ENCODE assay signal across 17 cellular contexts in genomic region chr9:85151247-85151646, GRCh38.
DNase-seq lines count a peak whose midpoint lies in the region; ATAC-seq and TF ChIP-seq lines count a peak whose summit lies in the region.
"Had no signal": no experiment of that assay in that cellular context is flagged by ENCODE, and none has a peak within 500 bp of the region (broad histone marks: within the 10 kb centered on the region; RNA-seq: fewer than 3 reads in every experiment).

No MANE protein-coding gene starts in this region.

- peak; percentile 90 for DNase-seq in NCI-H82 (lab: John Stamatoyannopoulos, UW)
- no peak for DNase-seq in SK-N-SH
- DNase-seq in dorsolateral prefrontal cortex = no peak
- DNase-seq in progenitor cell of endocrine pancreas (ENCODE audit: low spot score, unreplicated experiment) = no peak
- no peak for DNase-seq in endodermal cell
- no peak for DNase-seq in NCI-H1694 (lab: John Stamatoyannopoulos, UW)
- DNase-seq: C1 segment of cervical spinal cord; Calu3; CD4-positive, alpha-beta memory T cell; COR-L47; DMS53; DMS79 treated with DMSO at 0.1 percent for 48 hours; GF-D8; GOT3 had no signal

- CTCF ChIA-PET in SK-N-SH (lab: Yijun Ruan, JAX) = interaction anchor here (1.1 to 2.1 kb wide), 4 partner anchors 8 to 459 kb away, joined by 4 to 8 read pairs (median 6); no protein-coding TSS in a partner anchor

- POLR2A ChIA-PET in SK-N-SH (lab: Yijun Ruan, JAX) = no interaction called here

- H3K27me3 ChIP-seq in SK-N-SH (ENCODE audit: insufficient read depth) (no peaks in the 10 kb centered on the region), dorsolateral prefrontal cortex (no peaks in the 10 kb centered on the region), endodermal cell (ENCODE audit: control insufficient read depth, insufficient read depth, low read length, poor library complexity, severe bottlenecking) (no peaks in the 10 kb centered on the region)

- no peaks in the 10 kb centered on the region for H4K20me1 ChIP-seq in SK-N-SH (ENCODE audit: insufficient read depth)

- H3K27ac Mint-ChIP-seq in progenitor cell of endocrine pancreas = peak overlapping the region; percentile 1
- no peak overlapping the region for H3K27ac Mint-ChIP-seq in endodermal cell
- H3K27ac Mint-ChIP-seq: CD4-positive, alpha-beta memory T cell had no signal

- TF ChIP-seq CTCF in SK-N-SH (IDR thresholded peaks at IDR 0.05) = no peak
- TF ChIP-seq CTCF in dorsolateral prefrontal cortex (IDR thresholded peaks at IDR 0.05 in 54 of 56, conservative IDR thresholded peaks at IDR 0.05 in 2 of 56; ENCODE audit: low read depth in 1 of 56, partially characterized antibody in 56 of 56) = no peak
- TF ChIP-seq CTCF in progenitor cell of endocrine pancreas (IDR thresholded peaks at IDR 0.05; ENCODE audit: unreplicated experiment) = no peak
- no peak for TF ChIP-seq CTCF in endodermal cell (conservative IDR thresholded peaks at IDR 0.05)

- no peak for TF ChIP-seq RAD21 in SK-N-SH (IDR thresholded peaks at IDR 0.05; ENCODE audit: low read length)

- H3K4me3 ChIP-seq in SK-N-SH (ENCODE audit: low read depth in 2 of 2, low read length in 1 of 2) (no peak overlapping the region), dorsolateral prefrontal cortex (no peak overlapping the region), endodermal cell (ENCODE audit: low read length) (no peak overlapping the region)
- H3K4me3 ChIP-seq: HAP-1 had no signal

- H3K4me1 Mint-ChIP-seq in progenitor cell of endocrine pancreas (ENCODE audit: low read depth) = peaks cover 31% of the 10 kb centered on the region
- peaks cover 24% of the 10 kb centered on the region for H3K4me1 Mint-ChIP-seq in endodermal cell
- H3K4me1 Mint-ChIP-seq: CD4-positive, alpha-beta memory T cell had no signal

- no peak overlapping the region for H2AFZ ChIP-seq in SK-N-SH (ENCODE audit: low read depth)

- H3K27ac ChIP-seq in SK-N-SH (ENCODE audit: low read depth in 2 of 2, low read length in 1 of 2) (no peak overlapping the region), dorsolateral prefrontal cortex (peak overlapping the region in 32 of 59 donors; percentile 7 to 77 (median 49)), endodermal cell (ENCODE audit: low read depth, low read length) (no peak overlapping the region)

- H3K9me3 ChIP-seq in SK-N-SH = no peaks in the 10 kb centered on the region
- no peaks in the 10 kb centered on the region for H3K9me3 ChIP-seq in endodermal cell (ENCODE audit: control insufficient read depth, low read length)
- H3K9me3 ChIP-seq: HAP-1 had no signal

- no peak overlapping the region for H3K9ac ChIP-seq in SK-N-SH
- no peak overlapping the region for H3K9ac ChIP-seq in endodermal cell (ENCODE audit: extremely low read depth, low read length, poor library complexity, severe bottlenecking)

- no peaks in the 10 kb centered on the region for H3F3A ChIP-seq in SK-N-SH (replicated peaks; ENCODE audit: insufficient read depth)

- no peak overlapping the region for H3K4me2 ChIP-seq in SK-N-SH

- ATAC-seq in HG03442 (IDR thresholded peaks at IDR 0.05; ENCODE audit: unreplicated experiment) (no peak), GM21515 (IDR thresholded peaks at IDR 0.05; ENCODE audit: unreplicated experiment) (no peak)

- H3K36me3 Mint-ChIP-seq in progenitor cell of endocrine pancreas (ENCODE audit: insufficient read depth) (no peaks in the 10 kb centered on the region), endodermal cell (ENCODE audit: low read depth) (no peaks in the 10 kb centered on the region)
- H3K36me3 Mint-ChIP-seq: CD4-positive, alpha-beta memory T cell had no signal

- WGBS in SK-N-SH (ENCODE audit: low lambda C conversion rate) = 21% methylated on average over 2 of the region's 2 CpGs
- WGBS in endodermal cell (ENCODE audit: insufficient coverage in 1 of 2, insufficient read length in 1 of 2), 2 experiments = 92 to 94% methylated on average over 2 of the region's 2 CpGs

- H3K4me1 ChIP-seq in SK-N-SH (ENCODE audit: control insufficient read depth in 1 of 2, insufficient read depth in 2 of 2, low read depth in 1 of 2, low read length in 1 of 2) = peaks cover 0 to 4% of the 10 kb centered on the region in 2 experiments; a peak in 2 of 4 replicates
- peaks cover 29% of the 10 kb centered on the region for H3K4me1 ChIP-seq in endodermal cell (ENCODE audit: control insufficient read depth, insufficient read depth, low read length)
- H3K4me1 ChIP-seq: HAP-1 had no signal

- H3K4me3 Mint-ChIP-seq in progenitor cell of endocrine pancreas (ENCODE audit: low read depth) (no peak overlapping the region), endodermal cell (no peak overlapping the region)
- H3K4me3 Mint-ChIP-seq: CD4-positive, alpha-beta memory T cell had no signal

- no peaks in the 10 kb centered on the region for H3K79me2 ChIP-seq in SK-N-SH (ENCODE audit: insufficient read depth)

- peaks cover 12% of the 10 kb centered on the region for H3K27me3 Mint-ChIP-seq in progenitor cell of endocrine pancreas
- peaks cover 1% of the 10 kb centered on the region for H3K27me3 Mint-ChIP-seq in endodermal cell (ENCODE audit: insufficient read depth)

- no peaks in the 10 kb centered on the region for H3K9me2 ChIP-seq in SK-N-SH

- H3K36me3 ChIP-seq in SK-N-SH (replicated peaks in 1 of 2; ENCODE audit: control insufficient read depth in 1 of 2, insufficient read depth in 2 of 2, low read length in 1 of 2) (no peaks in the 10 kb centered on the region), endodermal cell (ENCODE audit: control insufficient read depth, insufficient read depth, low read length) (no peaks in the 10 kb centered on the region)
- H3K36me3 ChIP-seq: HAP-1 had no signal

- TF ChIP-seq EP300 in SK-N-SH (IDR thresholded peaks at IDR 0.05; ENCODE audit: borderline replicate concordance in 1 of 2, low read depth in 1 of 2, low read length in 1 of 2) = peak in 1 of 2 experiments; percentile 39; a peak in 1 of 4 replicates

- H3K9me3 Mint-ChIP-seq in progenitor cell of endocrine pancreas (ENCODE audit: low read depth) (no peaks in the 10 kb centered on the region), endodermal cell (no peaks in the 10 kb centered on the region)

- intact Hi-C loops in dorsolateral prefrontal cortex (cut with DNase I) = loop anchor here in 1 of 2 donors (10.0 kb wide), 1 partner anchor 94 kb away; no protein-coding TSS in a partner anchor

TF ChIP-seq in SK-N-SH, 30 proteins besides CTCF, POLR2A, EP300 and RAD21:
- TF ChIP-seq, protein P1, sequence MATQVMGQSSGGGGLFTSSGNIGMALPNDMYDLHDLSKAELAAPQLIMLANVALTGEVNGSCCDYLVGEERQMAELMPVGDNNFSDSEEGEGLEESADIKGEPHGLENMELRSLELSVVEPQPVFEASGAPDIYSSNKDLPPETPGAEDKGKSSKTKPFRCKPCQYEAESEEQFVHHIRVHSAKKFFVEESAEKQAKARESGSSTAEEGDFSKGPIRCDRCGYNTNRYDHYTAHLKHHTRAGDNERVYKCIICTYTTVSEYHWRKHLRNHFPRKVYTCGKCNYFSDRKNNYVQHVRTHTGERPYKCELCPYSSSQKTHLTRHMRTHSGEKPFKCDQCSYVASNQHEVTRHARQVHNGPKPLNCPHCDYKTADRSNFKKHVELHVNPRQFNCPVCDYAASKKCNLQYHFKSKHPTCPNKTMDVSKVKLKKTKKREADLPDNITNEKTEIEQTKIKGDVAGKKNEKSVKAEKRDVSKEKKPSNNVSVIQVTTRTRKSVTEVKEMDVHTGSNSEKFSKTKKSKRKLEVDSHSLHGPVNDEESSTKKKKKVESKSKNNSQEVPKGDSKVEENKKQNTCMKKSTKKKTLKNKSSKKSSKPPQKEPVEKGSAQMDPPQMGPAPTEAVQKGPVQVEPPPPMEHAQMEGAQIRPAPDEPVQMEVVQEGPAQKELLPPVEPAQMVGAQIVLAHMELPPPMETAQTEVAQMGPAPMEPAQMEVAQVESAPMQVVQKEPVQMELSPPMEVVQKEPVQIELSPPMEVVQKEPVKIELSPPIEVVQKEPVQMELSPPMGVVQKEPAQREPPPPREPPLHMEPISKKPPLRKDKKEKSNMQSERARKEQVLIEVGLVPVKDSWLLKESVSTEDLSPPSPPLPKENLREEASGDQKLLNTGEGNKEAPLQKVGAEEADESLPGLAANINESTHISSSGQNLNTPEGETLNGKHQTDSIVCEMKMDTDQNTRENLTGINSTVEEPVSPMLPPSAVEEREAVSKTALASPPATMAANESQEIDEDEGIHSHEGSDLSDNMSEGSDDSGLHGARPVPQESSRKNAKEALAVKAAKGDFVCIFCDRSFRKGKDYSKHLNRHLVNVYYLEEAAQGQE (IDR thresholded peaks at IDR 0.05; ENCODE audit: low read depth, low read length) = no peak
- TF ChIP-seq USF2 (IDR thresholded peaks at IDR 0.05; ENCODE audit: borderline replicate concordance, low read depth, low read length) (no peak), GATA2 (CRISPR knock-in tag; IDR thresholded peaks at IDR 0.05) (0 out of 2 replicates have a peak, but pooled peaks have one; percentile 17), RFX5 (IDR thresholded peaks at IDR 0.05; ENCODE audit: low read length) (peak; percentile 19; the same call in 1 of the 2 replicates), EZH2phosphoT487 (IDR thresholded peaks at IDR 0.05; ENCODE audit: borderline replicate concordance, low read depth) (no peak), TAF1 (IDR thresholded peaks at IDR 0.05; ENCODE audit: borderline replicate concordance, low read depth, low read length) (no peak), POLR2AphosphoS5 (IDR thresholded peaks at IDR 0.05; ENCODE audit: low read depth, low read length) (no peak), FOSL2 (IDR thresholded peaks at IDR 0.05; ENCODE audit: borderline replicate concordance, low read depth) (no peak), TCF12 (IDR thresholded peaks at IDR 0.05) (no peak), FOXJ3 (CRISPR knock-in tag; IDR thresholded peaks at IDR 0.05) (no peak)
TF ChIP-seq in SK-N-SH: peak in this region for 2.

Comparison
In these comparisons a context has a peak if more than half of its experiments do, and no peak if none do; other contexts are left out.
1. H3K27ac ChIP-seq: peak in dorsolateral prefrontal cortex (32 of 59); none in SK-N-SH (0 of 2) and endodermal cell (single experiment).